ENCODE assay signal across 8 cellular contexts in the genomic region with DNA sequence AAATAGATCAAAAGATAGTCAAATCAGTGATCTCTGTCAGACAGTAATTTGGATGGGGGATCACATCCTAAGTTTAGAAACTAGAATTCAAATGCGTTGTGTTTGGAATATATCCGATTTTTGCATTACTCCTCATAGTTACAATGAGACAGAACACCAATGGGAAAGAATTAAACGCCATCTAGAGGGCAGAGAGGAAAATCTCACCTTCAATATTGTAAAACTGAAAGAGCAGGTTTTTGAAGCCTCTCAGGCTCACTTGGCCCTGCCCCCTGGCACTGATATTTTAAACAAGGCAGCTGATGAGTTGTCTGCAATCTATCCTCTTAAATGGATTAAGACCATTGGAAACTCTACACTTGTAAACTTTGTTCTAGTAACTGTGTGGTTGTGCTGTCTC. TPM values are rescaled to one million over a fixed set of nuclear protein-coding genes. Genes with fewer than 3 reads are reported as not detected.
A peak's percentile ranks its signal among the peaks of the same experiment; 100 is the strongest.
DNase-seq lines count a peak whose midpoint lies in the region; ATAC-seq, FAIRE-seq and TF ChIP-seq lines count a peak whose summit lies in the region.

No MANE protein-coding gene starts in this region.

- intact Hi-C loops in endothelial cell of umbilical vein (cut with micrococcal nuclease): no loop called here
- intact Hi-C loops in thyroid gland (cut with DNase I): no loop called here

- H3K4me3 ChIP-seq in endothelial cell of umbilical vein (replicated peaks in 1 of 3; ENCODE audit: insufficient read depth in 1 of 3, low read depth in 1 of 3, low read length in 3 of 3) (no peak overlapping the region), thyroid gland (replicated peaks in 1 of 3) (no peak overlapping the region)

- H3K4me1 ChIP-seq in endothelial cell of umbilical vein (ENCODE audit: control insufficient read depth, extremely low read depth, insufficient read depth, low read length) (no peaks in the 10 kb centered on the region), thyroid gland (no peaks in the 10 kb centered on the region)

- no peaks in the 10 kb centered on the region for H3K9me3 ChIP-seq in endothelial cell of umbilical vein (replicated peaks; ENCODE audit: control insufficient read depth, insufficient read depth, low read length)
- no peaks in the 10 kb centered on the region for H3K9me3 ChIP-seq in thyroid gland

- dilution Hi-C loops in endothelial cell of umbilical vein (cut with MboI; ENCODE audit: extremely low pct_ligation_motif_present, low sequenced_read_pairs): no loop called here

- FAIRE-seq in endothelial cell of umbilical vein (lab: Jason Lieb, UNC): peak; percentile 31

- 14 to 24% methylated on average over 3 of the region's 3 CpGs for WGBS in thyroid gland, 2 donors

- DNase-seq in NOMO-1 (lab: John Stamatoyannopoulos, UW; ENCODE audit: unreplicated experiment in 2 of 2) (peak; percentile 13 to 50), NOMO-1 treated with dmso at 0.1 percent for 144 hours (lab: John Stamatoyannopoulos, UW; ENCODE audit: unreplicated experiment) (no peak), NCI-H2227 (lab: John Stamatoyannopoulos, UW; ENCODE audit: unreplicated experiment) (peak; percentile 30), endothelial cell of umbilical vein (ENCODE audit: low read depth, low spot score) (peak; percentile 6), thyroid gland (peak; percentile 15 to 42)
- no peak for DNase-seq in activated CD4-positive, CD25-positive, alpha-beta regulatory T cell (lab: John Stamatoyannopoulos, UW)

- peak in 1 of 2 donors; percentile 13 for TF ChIP-seq CTCF in endothelial cell of umbilical vein (IDR thresholded peaks at IDR 0.05; ENCODE audit: extremely low read depth in 1 of 2, insufficient read depth in 1 of 2, low read depth in 1 of 2, low read length in 2 of 2)
- TF ChIP-seq CTCF in thyroid gland (IDR thresholded peaks at IDR 0.05): peak; percentile 5 to 61 (median 26)

- no peaks in the 10 kb centered on the region for H3K79me2 ChIP-seq in endothelial cell of umbilical vein (ENCODE audit: control insufficient read depth, insufficient read depth, low read length)

- no peak overlapping the region for H3K4me2 ChIP-seq in endothelial cell of umbilical vein (ENCODE audit: insufficient read depth, low read length)

- ATAC-seq in HG02642 (IDR thresholded peaks at IDR 0.05; ENCODE audit: poor library complexity, unreplicated experiment): no peak
- no peak for ATAC-seq in GM18858 (IDR thresholded peaks at IDR 0.05; ENCODE audit: unreplicated experiment)

- BruUV-seq in endothelial cell of umbilical vein (replicated peaks; lab: Mats Ljungman, UMichigan): no TSS peak

- H3K27me3 ChIP-seq in endothelial cell of umbilical vein (ENCODE audit: control insufficient read depth in 2 of 2, insufficient read depth in 2 of 2, low read length in 2 of 2) (no peaks in the 10 kb centered on the region), thyroid gland (no peaks in the 10 kb centered on the region)

- no peak for TF ChIP-seq POLR2A in endothelial cell of umbilical vein (IDR thresholded peaks at IDR 0.05; ENCODE audit: low read depth, low read length)
- TF ChIP-seq POLR2A in thyroid gland (IDR thresholded peaks at IDR 0.05): no peak

- H4K20me1 ChIP-seq in endothelial cell of umbilical vein (replicated peaks; ENCODE audit: control insufficient read depth, extremely low read depth, insufficient read depth, low read length): no peaks in the 10 kb centered on the region

- H3K36me3 ChIP-seq in endothelial cell of umbilical vein (ENCODE audit: control insufficient read depth in 2 of 2, extremely low read depth in 1 of 2, insufficient read depth in 2 of 2, low read length in 2 of 2) (no peaks in the 10 kb centered on the region), thyroid gland (no peaks in the 10 kb centered on the region)

- H3K9me1 ChIP-seq in endothelial cell of umbilical vein (replicated peaks; ENCODE audit: control insufficient read depth, extremely low read depth, insufficient read depth, low read length): no peaks in the 10 kb centered on the region

- CTCF ChIA-PET in endothelial cell of umbilical vein (lab: Charles Lee): interaction anchor here (2.1 kb wide), 1 partner anchor 279 kb away, joined by 7 read pairs; no protein-coding TSS in a partner anchor

- H3K27ac ChIP-seq in endothelial cell of umbilical vein (ENCODE audit: insufficient read depth, low read depth, low read length) (no peak overlapping the region), thyroid gland (no peak overlapping the region)

- no peak overlapping the region for H2AFZ ChIP-seq in endothelial cell of umbilical vein (ENCODE audit: low read depth, low read length)

- POLR2A ChIA-PET in endothelial cell of umbilical vein (lab: Charles Lee): no interaction called here

- no peak overlapping the region for H3K9ac ChIP-seq in endothelial cell of umbilical vein (replicated peaks; ENCODE audit: extremely low read depth, insufficient read depth, low read length)

TF ChIP-seq in endothelial cell of umbilical vein, 7 proteins besides CTCF, POLR2A, EP300 and RAD21:
- no peak for TF ChIP-seq MAX (IDR thresholded peaks at IDR 0.05; ENCODE audit: insufficient read depth, insufficient read length)
- TF ChIP-seq FOS (IDR thresholded peaks at IDR 0.05; ENCODE audit: borderline replicate concordance, insufficient read depth, low read length): no peak
- TF ChIP-seq POLR2AphosphoS5 (IDR thresholded peaks at IDR 0.05; ENCODE audit: insufficient read depth, low read depth, low read length): no peak
- TF ChIP-seq JUN (IDR thresholded peaks at IDR 0.05; ENCODE audit: borderline replicate concordance, insufficient read depth, insufficient read length, low read depth): no peak
- TF ChIP-seq MYC (IDR thresholded peaks at IDR 0.05; ENCODE audit: low read depth, low read length): no peak
- TF ChIP-seq GATA2 (IDR thresholded peaks at IDR 0.05; ENCODE audit: insufficient read depth, insufficient read length, low read depth, low read length): no peak
- TF ChIP-seq EZH2 (IDR thresholded peaks at IDR 0.05; ENCODE audit: borderline replicate concordance, low read depth, low read length, severe bottlenecking): no peak

RNA-seq across cellular contexts. Expression of gene FRG2B, which starts 17.7 kb away (rescaled TPM):
- total RNA-seq in endothelial cell of umbilical vein (not detected in 2 replicates), thyroid gland (not detected)
- not detected in 2 replicates for polyA plus RNA-seq in endothelial cell of umbilical vein
- not detected in 2 replicates for polyA plus RNA-seq in endothelial cell of umbilical vein (2011; cell fraction: cytosol; rRNA removed)
- not detected in 2 replicates for polyA plus RNA-seq in endothelial cell of umbilical vein (2011; cell fraction: nucleus; rRNA removed)
- polyA plus RNA-seq in endothelial cell of umbilical vein (2012): not detected in 2 replicates
- not detected in 2 replicates for polyA minus RNA-seq in endothelial cell of umbilical vein
- polyA minus RNA-seq in endothelial cell of umbilical vein (2011; cell fraction: cytosol; rRNA and poly(A)+ RNA removed): not detected
- not detected in 2 replicates for polyA minus RNA-seq in endothelial cell of umbilical vein (2011; cell fraction: nucleus; rRNA and poly(A)+ RNA removed)

RNA-seq across cellular contexts. Expression of gene SYCE1, which starts 43.5 kb away (rescaled TPM):
- total RNA-seq in endothelial cell of umbilical vein (not detected in 2 replicates), thyroid gland (1 to 10 TPM in 2 of 4 donors, not detected in 2; 1.0 to 6.4 TPM)
- polyA plus RNA-seq in endothelial cell of umbilical vein: not detected in 2 replicates
- not detected in 2 replicates for polyA plus RNA-seq in endothelial cell of umbilical vein (2011; cell fraction: cytosol; rRNA removed)
- not detected in 2 replicates for polyA plus RNA-seq in endothelial cell of umbilical vein (2011; cell fraction: nucleus; rRNA removed)
- polyA plus RNA-seq in endothelial cell of umbilical vein (2012): 0.16 TPM in 1 of 2 replicates, not detected in the other
- not detected in 2 replicates for polyA minus RNA-seq in endothelial cell of umbilical vein
- not detected for polyA minus RNA-seq in endothelial cell of umbilical vein (2011; cell fraction: cytosol; rRNA and poly(A)+ RNA removed)
- not detected in 2 replicates for polyA minus RNA-seq in endothelial cell of umbilical vein (2011; cell fraction: nucleus; rRNA and poly(A)+ RNA removed)

Comparison
In these comparisons a context has a peak if more than half of its experiments do, and no peak if none do; other contexts are left out.
1. DNase-seq: peak in NOMO-1 (2 of 2), NCI-H2227 (single experiment), endothelial cell of umbilical vein (single experiment) and thyroid gland (2 of 2); none in NOMO-1 treated with dmso at 0.1 percent for 144 hours (single experiment) and activated CD4-positive, CD25-positive, alpha-beta regulatory T cell (0 of 4).